1 cellular context compared by ENCODE assay signal in the genomic region with DNA sequence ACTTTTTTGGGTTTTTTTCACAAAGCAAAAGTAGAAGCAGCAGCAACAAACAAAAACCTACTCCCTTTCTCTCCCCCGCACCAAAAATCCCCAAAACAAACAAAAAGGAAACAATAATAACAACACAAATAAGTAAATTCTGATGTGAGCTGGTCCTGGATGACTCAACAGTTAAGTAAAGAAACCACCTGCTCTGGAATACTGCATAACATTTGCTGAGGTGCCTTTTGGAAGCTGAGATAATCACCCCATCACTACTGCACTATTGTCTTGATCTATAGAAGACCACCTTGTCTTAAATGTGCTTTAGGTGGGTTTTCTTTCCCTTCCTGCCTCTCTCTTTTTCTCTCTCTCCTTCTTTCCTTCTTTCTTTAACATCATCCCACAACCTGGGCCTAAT.
TF ChIP-seq lines count a peak whose summit lies in the region.

No MANE protein-coding gene starts in this region.

TF ChIP-seq in endothelial cell of umbilical vein, 7 proteins besides CTCF, POLR2A, EP300 and RAD21:
- TF ChIP-seq JUN (IDR thresholded peaks at IDR 0.05; ENCODE audit: borderline replicate concordance, insufficient read depth, insufficient read length, low read depth) (no peak), MYC (IDR thresholded peaks at IDR 0.05; ENCODE audit: low read depth, low read length) (no peak), GATA2 (IDR thresholded peaks at IDR 0.05; ENCODE audit: insufficient read depth, insufficient read length, low read depth, low read length) (no peak), POLR2AphosphoS5 (IDR thresholded peaks at IDR 0.05; ENCODE audit: insufficient read depth, low read depth, low read length) (no peak), EZH2 (IDR thresholded peaks at IDR 0.05; ENCODE audit: borderline replicate concordance, low read depth, low read length, severe bottlenecking) (no peak), FOS (IDR thresholded peaks at IDR 0.05; ENCODE audit: borderline replicate concordance, insufficient read depth, low read length) (no peak)
- TF ChIP-seq, protein P1, sequence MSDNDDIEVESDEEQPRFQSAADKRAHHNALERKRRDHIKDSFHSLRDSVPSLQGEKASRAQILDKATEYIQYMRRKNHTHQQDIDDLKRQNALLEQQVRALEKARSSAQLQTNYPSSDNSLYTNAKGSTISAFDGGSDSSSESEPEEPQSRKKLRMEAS (IDR thresholded peaks at IDR 0.05; ENCODE audit: insufficient read depth, insufficient read length) = no peak
